8 cellular contexts compared by ENCODE assay signal in the genomic region with DNA sequence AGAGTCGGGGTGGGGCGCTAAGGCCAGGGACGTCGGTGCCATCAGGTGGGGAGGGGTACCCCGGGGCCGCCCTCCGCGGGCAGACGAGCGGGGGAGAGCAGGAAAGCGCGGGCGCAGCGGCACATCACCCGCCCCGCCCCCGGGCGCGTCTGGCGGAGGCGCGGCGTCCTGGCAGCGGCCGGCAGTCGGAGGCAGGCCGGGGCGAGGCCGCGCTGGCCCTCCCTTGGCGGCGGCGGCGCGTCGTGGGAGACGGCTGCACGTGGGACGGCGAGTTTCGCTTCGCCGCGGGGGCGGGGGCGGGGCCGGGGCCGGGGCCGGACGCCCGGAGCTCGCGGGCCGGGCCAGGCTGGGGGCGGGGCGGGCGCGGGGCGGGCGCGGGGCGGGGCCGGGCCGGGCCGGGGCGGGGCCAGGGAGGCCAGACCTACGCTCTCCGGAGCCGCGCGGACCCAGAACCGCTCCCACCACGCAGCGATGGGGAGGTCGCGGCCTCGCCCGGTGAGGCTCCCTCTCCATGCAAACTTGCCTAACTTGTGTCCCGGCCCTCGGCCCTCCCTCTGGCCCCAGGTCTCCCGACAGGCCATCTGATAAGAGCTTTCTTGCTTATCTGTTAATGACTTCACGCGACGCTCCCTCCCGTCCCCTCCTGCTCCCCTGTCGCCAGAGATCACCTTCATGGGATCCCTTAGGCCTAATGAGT. TPM values are rescaled to one million over a fixed set of nuclear protein-coding genes. Genes with fewer than 3 reads are reported as not detected.
A peak's percentile ranks its signal among the peaks of the same experiment; 100 is the strongest.
DNase-seq lines count a peak whose midpoint lies in the region; ATAC-seq and TF ChIP-seq lines count a peak whose summit lies in the region.

No MANE protein-coding gene starts in this region.

- no peaks in the 10 kb centered on the region for H3K36me3 ChIP-seq in mucosa of stomach (ENCODE audit: control insufficient read depth, insufficient read depth, low read length)

- H3K27me3 ChIP-seq in mucosa of stomach (ENCODE audit: control insufficient read depth, insufficient read depth, low read length): no peaks in the 10 kb centered on the region

- peak overlapping the region; percentile 51 for H3K4me3 ChIP-seq in epithelial cell of proximal tubule (ENCODE audit: low read depth, low read length)
- H3K4me3 ChIP-seq in mucosa of stomach (ENCODE audit: low read length): peak overlapping the region; percentile 15

- DNase-seq in GM03348 (ENCODE audit: low spot score) (peak; percentile 95), NCI-H345 (lab: John Stamatoyannopoulos, UW) (peak; percentile 57), activated T-cell treated with anti-CD3 and anti-CD28 coated beads for 1 hour (ENCODE audit: low read depth) (peak; percentile 37), epithelial cell of proximal tubule (ENCODE audit: low read depth) (no peak), amniotic stem cell (lab: John Stamatoyannopoulos, UW) (no peak)
- peak; percentile 63 for DNase-seq in stimulated activated naive CD8-positive, alpha-beta T cell treated with anti-CD3 and anti-CD28 coated beads, Interleukin-15, Interleukin-2, amounts not matched to agents 100 U/mL and 50 U/mL, for 24 hours

- no peak for TF ChIP-seq CTCF in epithelial cell of proximal tubule (conservative IDR thresholded peaks at IDR 0.05; ENCODE audit: low read depth, low read length)

- H3K9me3 ChIP-seq in mucosa of stomach (ENCODE audit: control insufficient read depth, low read length): no peaks in the 10 kb centered on the region

- H3K4me1 ChIP-seq in mucosa of stomach (ENCODE audit: control insufficient read depth, insufficient read depth, low read length): peaks cover 79% of the 10 kb centered on the region

- peak overlapping the region; percentile 45 for H3K9ac ChIP-seq in mucosa of stomach (ENCODE audit: low read length)

- peak; percentile 64 for ATAC-seq in HG02642 (IDR thresholded peaks at IDR 0.05; ENCODE audit: poor library complexity, unreplicated experiment)
- peak; percentile 83 for ATAC-seq in stimulated activated naive CD8-positive, alpha-beta T cell treated with anti-CD3 and anti-CD28 coated beads, Interleukin-15, Interleukin-2, amounts not matched to agents 100 U/mL and 50 U/mL, for 24 hours

RNA-seq across cellular contexts. Expression of a gene that starts 12.5 kb away (rescaled TPM):
- total RNA-seq in epithelial cell of proximal tubule: 69.3 and 74.4 TPM in 2 replicates

RNA-seq across cellular contexts. Expression of a gene that starts 53.5 kb away (rescaled TPM):
- 17.9 and 18.6 TPM in 2 replicates for total RNA-seq in epithelial cell of proximal tubule

Comparison
In these comparisons a context has a peak if more than half of its experiments do, and no peak if none do; other contexts are left out.
1. DNase-seq: peak in GM03348 (single experiment), NCI-H345 (single experiment), activated T-cell treated with anti-CD3 and anti-CD28 coated beads for 1 hour (single experiment) and stimulated activated naive CD8-positive, alpha-beta T cell treated with anti-CD3 and anti-CD28 coated beads, Interleukin-15, Interleukin-2, amounts not matched to agents 100 U/mL and 50 U/mL, for 24 hours (single experiment); none in epithelial cell of proximal tubule (single experiment) and amniotic stem cell (single experiment).